ENCODE assay signal across 9 cellular contexts in the genomic region with DNA sequence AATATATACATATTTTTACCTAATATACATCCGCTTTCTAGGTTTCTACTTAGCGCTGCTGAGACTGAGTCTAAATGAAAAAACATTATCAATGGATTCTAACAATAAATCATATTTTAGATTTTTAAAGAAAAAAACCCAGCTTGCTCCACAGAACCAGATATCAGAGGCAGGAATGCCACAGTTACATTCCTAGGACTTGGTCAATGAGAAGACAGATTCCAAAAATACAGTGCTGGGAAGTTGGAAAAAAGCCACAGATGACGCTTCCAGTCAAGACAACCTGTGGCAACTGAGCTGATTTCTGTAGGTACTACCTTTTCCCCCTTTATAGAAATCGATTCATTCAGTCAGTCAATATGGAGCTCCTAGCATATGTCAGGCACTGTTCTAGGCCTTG. TPM values are rescaled to one million over a fixed set of nuclear protein-coding genes. Genes with fewer than 3 reads are reported as not detected.
DNase-seq lines count a peak whose midpoint lies in the region; ATAC-seq, FAIRE-seq and TF ChIP-seq lines count a peak whose summit lies in the region.
"Had no signal": no experiment of that assay in that cellular context is flagged by ENCODE, and none has a peak within 500 bp of the region (broad histone marks: within the 10 kb centered on the region; RNA-seq: fewer than 3 reads in every experiment).

No MANE protein-coding gene starts in this region.

- H3K9ac ChIP-seq in endocrine pancreas (ENCODE audit: control insufficient read depth, insufficient read depth, low read length) (no peak overlapping the region), trophoblast cell (ENCODE audit: low read length) (no peak overlapping the region)

- no CpG with 5 or more reads among the region's 4 CpGs for WGBS in trophoblast cell (ENCODE audit: extremely low coverage, insufficient coverage, insufficient read length)

- TF ChIP-seq CTCF in DOHH2 (IDR thresholded peaks at IDR 0.05; ENCODE audit: low read depth, low read length, poor library complexity, severe bottlenecking) = no peak

- no peak overlapping the region for H4K8ac ChIP-seq in trophoblast cell (ENCODE audit: low read depth, low read length)

- no peak overlapping the region for H2AK5ac ChIP-seq in trophoblast cell (ENCODE audit: low read length)

- H3K79me2 ChIP-seq in DOHH2 (ENCODE audit: control insufficient read depth, low read length) (peaks cover 11% of the 10 kb centered on the region), trophoblast cell (ENCODE audit: control insufficient read depth, insufficient read depth, low read length, poor library complexity) (no peaks in the 10 kb centered on the region)

- no peak overlapping the region for H3K14ac ChIP-seq in trophoblast cell (ENCODE audit: low read length)

- no peak for ATAC-seq in HG03378 (IDR thresholded peaks at IDR 0.05; ENCODE audit: unreplicated experiment)

- H3K23ac ChIP-seq in trophoblast cell (ENCODE audit: low read length) = no peak overlapping the region

- no peak overlapping the region for H4K91ac ChIP-seq in trophoblast cell (ENCODE audit: low read depth, low read length)

- FAIRE-seq in RCC 7860 (lab: Jason Lieb, UNC) = no peak

- no peak overlapping the region for H3K4ac ChIP-seq in trophoblast cell (ENCODE audit: low read depth, low read length)

- peak overlapping the region; percentile 57 for H3K4me3 ChIP-seq in DOHH2 (ENCODE audit: low read length)
- H3K4me3 ChIP-seq in endocrine pancreas (ENCODE audit: control insufficient read depth, insufficient read depth, low read length) = peak overlapping the region; percentile 74
- no peak overlapping the region for H3K4me3 ChIP-seq in trophoblast cell (ENCODE audit: low read depth, low read length)

- H3K18ac ChIP-seq in trophoblast cell (ENCODE audit: low read length) = no peak overlapping the region

- H2BK5ac ChIP-seq in trophoblast cell (ENCODE audit: low read depth, low read length, poor library complexity) = no peak overlapping the region

- no peaks in the 10 kb centered on the region for H3F3A ChIP-seq in DOHH2 (ENCODE audit: control insufficient read depth, insufficient read depth)

- H4K12ac ChIP-seq in trophoblast cell (ENCODE audit: low read depth, low read length) = no peak overlapping the region

- H3K4me1 ChIP-seq in DOHH2 (ENCODE audit: control insufficient read depth, low read length) (peaks cover 19% of the 10 kb centered on the region), endocrine pancreas (ENCODE audit: control insufficient read depth, insufficient read depth, low read length) (no peaks in the 10 kb centered on the region), trophoblast cell (ENCODE audit: control insufficient read depth in 1 of 2, insufficient read depth in 2 of 2, low read length in 2 of 2) (peaks cover 4% of the 10 kb centered on the region in 2 experiments)

- no peaks in the 10 kb centered on the region for H4K20me1 ChIP-seq in DOHH2 (ENCODE audit: control insufficient read depth, insufficient read depth, low read depth, low read length)

- no peaks in the 10 kb centered on the region for H3K9me3 ChIP-seq in DOHH2 (ENCODE audit: control insufficient read depth, insufficient read depth, low read length)
- H3K9me3 ChIP-seq in endocrine pancreas (ENCODE audit: control insufficient read depth, low read length) = no peaks in the 10 kb centered on the region
- no peaks in the 10 kb centered on the region for H3K9me3 ChIP-seq in trophoblast cell (ENCODE audit: insufficient read depth, low read depth, low read length)
- H3K9me3 ChIP-seq: SJSA1 had no signal

- H3K4me2 ChIP-seq in DOHH2 (ENCODE audit: low read length) = peak overlapping the region; percentile 51
- no peak overlapping the region for H3K4me2 ChIP-seq in trophoblast cell (ENCODE audit: low read length)

- H3K27me3 ChIP-seq in DOHH2 (ENCODE audit: control insufficient read depth, low read length) (no peaks in the 10 kb centered on the region), endocrine pancreas (ENCODE audit: control insufficient read depth, insufficient read depth, low read length) (no peaks in the 10 kb centered on the region), trophoblast cell (ENCODE audit: insufficient read depth, low read length) (no peaks in the 10 kb centered on the region)
- H3K27me3 ChIP-seq: SJSA1 had no signal

- no peak overlapping the region for H2BK120ac ChIP-seq in trophoblast cell (ENCODE audit: insufficient read depth, low read length, poor library complexity)

- no peak overlapping the region for H2AFZ ChIP-seq in trophoblast cell (ENCODE audit: insufficient read depth, low read length, poor library complexity)

- DNase-seq in NCI-H226 (peak; percentile 18), trophoblast cell (peak; percentile 13 to 76), RCC 7860 (ENCODE audit: low spot score) (no peak), H4 (ENCODE audit: low spot score) (no peak)
- DNase-seq in stimulated activated CD4-positive, alpha-beta T cell treated with anti-CD3 and anti-CD28 coated beads, Interleukin-4, amount 100 ng/mL, for 4 hours = no peak

- no peaks in the 10 kb centered on the region for H3K9me2 ChIP-seq in DOHH2 (replicated peaks; ENCODE audit: control insufficient read depth, low read length)

- no peak overlapping the region for H2BK12ac ChIP-seq in trophoblast cell (ENCODE audit: low read length)

- H3K27ac ChIP-seq in DOHH2 (ENCODE audit: low read depth, low read length) = no peak overlapping the region
- H3K27ac ChIP-seq in trophoblast cell (ENCODE audit: low read depth, low read length) = no peak overlapping the region
- H3K27ac ChIP-seq: SJSA1 had no signal

- H3K36me3 ChIP-seq in DOHH2 (ENCODE audit: control insufficient read depth, low read length) (no peaks in the 10 kb centered on the region), endocrine pancreas (ENCODE audit: control insufficient read depth, insufficient read depth, low read length) (no peaks in the 10 kb centered on the region), trophoblast cell (ENCODE audit: control insufficient read depth in 1 of 2, insufficient read depth in 2 of 2, low read length in 2 of 2) (no peaks in the 10 kb centered on the region)

- H3K79me1 ChIP-seq in trophoblast cell (ENCODE audit: low read length) = no peaks in the 10 kb centered on the region

RNA-seq across cellular contexts. Expression of a gene that starts 0.6 kb away (rescaled TPM):
- polyA plus RNA-seq in trophoblast cell (2013) = 2.6 and 3.1 TPM in 2 replicates
- total RNA-seq in H4 (2014; rRNA removed; shearing (Covaris generic)) = 2.2 and 4.7 TPM in 2 replicates

RNA-seq across cellular contexts. Expression of a gene that starts 34.4 kb away (rescaled TPM):
- polyA plus RNA-seq in trophoblast cell (2013) = 5.8 and 5.9 TPM in 2 replicates
- total RNA-seq in H4 (2014; rRNA removed; shearing (Covaris generic)) = 10.8 and 13.6 TPM in 2 replicates

Comparison
In these comparisons a context has a peak if more than half of its experiments do, and no peak if none do; other contexts are left out.
1. DNase-seq: peak in NCI-H226 (single experiment) and trophoblast cell (2 of 2); none in RCC 7860 (single experiment), H4 (single experiment) and stimulated activated CD4-positive, alpha-beta T cell treated with anti-CD3 and anti-CD28 coated beads, Interleukin-4, amount 100 ng/mL, for 4 hours (0 of 2).